Comparison of ENCODE assay signal across 9 cellular contexts in the genomic region with DNA sequence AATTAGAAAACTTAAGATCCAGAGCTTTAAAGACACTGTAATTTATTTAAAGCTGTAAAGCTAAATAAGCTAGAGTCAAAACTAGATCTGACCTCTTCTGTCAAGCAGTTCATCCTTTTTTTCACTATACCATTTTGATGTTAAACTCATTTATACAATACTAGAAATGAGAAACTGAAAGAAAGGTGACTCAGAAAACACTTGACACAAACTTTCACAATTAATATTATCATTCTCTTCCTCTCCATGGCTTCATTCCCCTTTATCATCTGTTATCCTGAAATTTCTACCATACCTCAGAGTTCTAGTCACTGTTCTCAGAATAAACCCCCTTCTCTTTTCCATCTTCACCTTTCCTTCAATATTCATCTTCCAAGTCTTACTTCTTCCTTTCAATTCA. TPM values are rescaled to one million over a fixed set of nuclear protein-coding genes. Genes with fewer than 3 reads are reported as not detected.
DNase-seq lines count a peak whose midpoint lies in the region; ATAC-seq and TF ChIP-seq lines count a peak whose summit lies in the region.
"Had no signal": no experiment of that assay in that cellular context is flagged by ENCODE, and none has a peak within 500 bp of the region (broad histone marks: within the 10 kb centered on the region; RNA-seq: fewer than 3 reads in every experiment).

No MANE protein-coding gene starts in this region.

- peak overlapping the region; percentile 93; the same call in 1 of the 2 replicates for H3K27ac ChIP-seq in Panc1 (ENCODE audit: low read length)

- in situ Hi-C loops in Panc1 (cut with HindIII; ENCODE audit: low pct_unique_long_range_greater_than_20kb, low sequenced_read_pairs), result no loop called here

- H2AFZ ChIP-seq in neuron (ENCODE audit: low read depth, low read length), result peak overlapping the region; percentile 100

- intact Hi-C loops in Panc1 (cut with micrococcal nuclease; ENCODE audit: unreplicated experiment), result no loop called here

- H3K4me1 ChIP-seq in Panc1 (ENCODE audit: control insufficient read depth, insufficient read depth, low read length) (peaks cover 15% of the 10 kb centered on the region; the same call in 1 of the 2 replicates), neuron (ENCODE audit: insufficient read depth, low read length) (peaks cover 7% of the 10 kb centered on the region)

- POLR2A ChIA-PET in Panc1 (lab: Charles Lee), result no interaction called here

- H3K4me3 ChIP-seq in Panc1 (ENCODE audit: low read depth in 2 of 2, low read length in 2 of 2) (no peak overlapping the region), neuron (ENCODE audit: low read length) (peak overlapping the region; percentile 98)

- no peaks in the 10 kb centered on the region for H3K9me3 ChIP-seq in Panc1 (ENCODE audit: control insufficient read depth, insufficient read depth, low read depth, low read length)
- H3K9me3 ChIP-seq in neuron (ENCODE audit: low read length), result no peaks in the 10 kb centered on the region
- H3K9me3 ChIP-seq: transverse colon had no signal

- CTCF ChIA-PET in Panc1 (lab: Charles Lee), result no interaction called here

- TF ChIP-seq CTCF in Panc1 (IDR thresholded peaks at IDR 0.05), result no peak

- DNase-seq in Panc1 (ENCODE audit: low read depth, low spot score), result no peak
- DNase-seq in NCI-H146 (lab: John Stamatoyannopoulos, UW), result no peak
- no peak for DNase-seq in NCI-H524 treated with DMSO at 0.1 percent for 48 hours (lab: John Stamatoyannopoulos, UW)
- no peak for DNase-seq in NOMO-1 treated with dmso at 0.1 percent for 144 hours (lab: John Stamatoyannopoulos, UW; ENCODE audit: unreplicated experiment)
- DNase-seq: cerebellar nuclear complex, transverse colon had no signal

- BruUV-seq in Panc1 (replicated peaks; lab: Mats Ljungman, UMichigan), result TSS peak; percentile 65

- H3K36me3 ChIP-seq in Panc1 (ENCODE audit: control insufficient read depth, insufficient read depth, low read length), result peaks cover 15% of the 10 kb centered on the region; the same call in 1 of the 2 replicates
- peaks cover 24% of the 10 kb centered on the region for H3K36me3 ChIP-seq in neuron (ENCODE audit: insufficient read depth, low read length)
- H3K36me3 ChIP-seq: transverse colon had no signal

- H3K27me3 ChIP-seq in Panc1 (ENCODE audit: control insufficient read depth, insufficient read depth, low read length), result no peaks in the 10 kb centered on the region
- H3K27me3 ChIP-seq in neuron (ENCODE audit: insufficient read depth, low read length), result no peaks in the 10 kb centered on the region
- H3K27me3 ChIP-seq: transverse colon had no signal

- peak; percentile 44 for ATAC-seq in GM18861 (IDR thresholded peaks at IDR 0.05; ENCODE audit: unreplicated experiment)
- peak; percentile 29 for ATAC-seq in HG02678 (IDR thresholded peaks at IDR 0.05; ENCODE audit: unreplicated experiment)
- no peak for ATAC-seq in Panc1

RNA-seq across cellular contexts. Expression of a gene that starts 1.3 kb away (rescaled TPM):
- 28.0 TPM for total RNA-seq in Panc1 (2021; ENCODE audit: unreplicated experiment)
- 5.9 TPM for polyA plus RNA-seq in Panc1 (2012; ENCODE audit: insufficient read length)
